1 cellular context compared by ENCODE assay signal in genomic region chr15:67124911-67125588, GRCh38.
A peak's percentile ranks its signal among the peaks of the same experiment; 100 is the strongest.
TF ChIP-seq lines count a peak whose summit lies in the region.

No MANE protein-coding gene starts in this region.

TF ChIP-seq in HEK293, 187 proteins besides CTCF, POLR2A, EP300 and RAD21 (continued from another document):
- TF ChIP-seq, protein P1, sequence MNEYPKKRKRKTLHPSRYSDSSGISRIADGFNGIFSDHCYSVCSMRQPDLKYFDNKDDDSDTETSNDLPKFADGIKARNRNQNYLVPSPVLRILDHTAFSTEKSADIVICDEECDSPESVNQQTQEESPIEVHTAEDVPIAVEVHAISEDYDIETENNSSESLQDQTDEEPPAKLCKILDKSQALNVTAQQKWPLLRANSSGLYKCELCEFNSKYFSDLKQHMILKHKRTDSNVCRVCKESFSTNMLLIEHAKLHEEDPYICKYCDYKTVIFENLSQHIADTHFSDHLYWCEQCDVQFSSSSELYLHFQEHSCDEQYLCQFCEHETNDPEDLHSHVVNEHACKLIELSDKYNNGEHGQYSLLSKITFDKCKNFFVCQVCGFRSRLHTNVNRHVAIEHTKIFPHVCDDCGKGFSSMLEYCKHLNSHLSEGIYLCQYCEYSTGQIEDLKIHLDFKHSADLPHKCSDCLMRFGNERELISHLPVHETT (tag by site-specific recombination; IDR thresholded peaks at IDR 0.05) = no peak
- no peak for TF ChIP-seq ZNF473 (tag by site-specific recombination; IDR thresholded peaks at IDR 0.05)
- TF ChIP-seq ZBTB17 (tag by site-specific recombination; IDR thresholded peaks at IDR 0.05) = peak; percentile 63; the same call in 1 of the 2 replicates
- no peak for TF ChIP-seq ZNF10 (tag by site-specific recombination; IDR thresholded peaks at IDR 0.05)
- no peak for TF ChIP-seq ZIC2 (tag by site-specific recombination; IDR thresholded peaks at IDR 0.05)
